ENCODE assay signal across 33 cellular contexts in the genomic region with DNA sequence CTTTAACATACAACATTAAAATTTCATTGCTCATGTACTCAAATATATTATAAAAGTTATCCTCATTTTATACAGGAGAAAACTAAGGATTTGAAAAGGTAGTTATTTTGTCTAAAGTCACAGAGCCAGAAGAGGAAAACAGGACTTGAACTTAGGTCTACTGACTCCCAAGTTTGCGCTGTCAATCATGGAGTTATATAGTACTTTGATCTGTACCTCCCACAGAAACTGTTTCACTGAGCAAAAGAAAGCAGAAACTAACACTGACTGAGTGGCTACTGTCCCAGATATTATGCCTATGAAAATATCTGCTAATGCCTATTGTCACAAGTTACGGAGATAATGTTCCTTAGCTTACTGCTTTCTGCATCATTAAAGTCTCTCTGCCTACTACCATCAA.
DNase-seq lines count a peak whose midpoint lies in the region; ATAC-seq, FAIRE-seq and TF ChIP-seq lines count a peak whose summit lies in the region.
"Had no signal": no experiment of that assay in that cellular context is flagged by ENCODE, and none has a peak within 500 bp of the region (broad histone marks: within the 10 kb centered on the region; RNA-seq: fewer than 3 reads in every experiment).

No MANE protein-coding gene starts in this region.

- H3K9me3 ChIP-seq in HepG2 (ENCODE audit: low read length) (no peaks in the 10 kb centered on the region), right lobe of liver (no peaks in the 10 kb centered on the region)
- H3K9me3 ChIP-seq: A549; BE2C; BLaER1; BLaER1 treated with 17β-estradiol and CSF1 and Interleukin-3, amounts not matched to agents 10 nM and 100 nM; Caco-2 had no signal

- no peak for TF ChIP-seq RAD21 in HepG2 (CRISPR knock-in tag; IDR thresholded peaks at IDR 0.05)

- in situ Hi-C loops in HepG2 (cut with HindIII; ENCODE audit: extremely low pct_ligation_motif_present, low pct_unique_long_range_greater_than_20kb), result no loop called here

- H3K27me3 ChIP-seq in HepG2 (ENCODE audit: control insufficient read depth in 1 of 2, insufficient read depth in 2 of 2, low read length in 2 of 2) (no peaks in the 10 kb centered on the region), right lobe of liver (no peaks in the 10 kb centered on the region)
- H3K27me3 ChIP-seq: BLaER1; BLaER1 treated with 17β-estradiol and CSF1 and Interleukin-3, amounts not matched to agents 10 nM and 100 nM had no signal

- H3K27ac ChIP-seq in HepG2 (ENCODE audit: extremely low read length, insufficient read depth, low read length) (no peak overlapping the region), right lobe of liver (no peak overlapping the region)
- H3K27ac ChIP-seq: 22Rv1; A549; BLaER1; BLaER1 treated with 17β-estradiol and CSF1 and Interleukin-3, amounts not matched to agents 10 nM and 100 nM; C4-2B had no signal

- H3K4me2 ChIP-seq in HepG2 (ENCODE audit: low read depth, low read length), result peak overlapping the region; percentile 32; the same call in 1 of the 2 replicates
- H3K4me2 ChIP-seq: A549; BLaER1; BLaER1 treated with 17β-estradiol and CSF1 and Interleukin-3, amounts not matched to agents 10 nM and 100 nM had no signal

- POLR2A ChIA-PET in HepG2 (lab: Yijun Ruan, JAX) (no interaction called here), HEK293T (lab: Yijun Ruan, JAX) (no interaction called here)

- peaks cover 0 to 4% (median under 1%) of the 10 kb centered on the region in 3 donors for H3K36me3 Mint-ChIP-seq in immature natural killer cell
- H3K36me3 Mint-ChIP-seq: CD14-positive monocyte; CD4-positive, alpha-beta memory T cell; CD4-positive, CD25-positive, alpha-beta regulatory T cell; CD8-positive, alpha-beta memory T cell; CD8-positive, alpha-beta T cell had no signal

- TF ChIP-seq EP300 in HepG2 (IDR thresholded peaks at IDR 0.05; ENCODE audit: low read depth in 2 of 2, low read length in 2 of 2) (no peak), HepG2 (CRISPR knock-in tag; IDR thresholded peaks at IDR 0.05; ENCODE audit: borderline replicate concordance) (no peak)

- no peak overlapping the region for H3K4me3 Mint-ChIP-seq in immature natural killer cell
- H3K4me3 Mint-ChIP-seq: B cell; CD14-positive monocyte; CD4-positive, alpha-beta memory T cell; CD4-positive, alpha-beta T cell; CD4-positive, CD25-positive, alpha-beta regulatory T cell; CD8-positive, alpha-beta memory T cell; CD8-positive, alpha-beta T cell had no signal

- peaks cover 10 to 43% (median 20%) of the 10 kb centered on the region in 6 donors for H3K9me3 Mint-ChIP-seq in immature natural killer cell

- H3K4me3 ChIP-seq in HepG2 (replicated peaks in 1 of 3; ENCODE audit: insufficient read depth in 1 of 3, low read depth in 2 of 3, low read length in 3 of 3) (no peak overlapping the region), right lobe of liver (no peak overlapping the region)
- H3K4me3 ChIP-seq: A549; BLaER1; BLaER1 treated with 17β-estradiol and CSF1 and Interleukin-3, amounts not matched to agents 10 nM and 100 nM had no signal

- H3K4me1 Mint-ChIP-seq in immature natural killer cell, result no peaks in the 10 kb centered on the region
- H3K4me1 Mint-ChIP-seq: B cell; CD14-positive monocyte; CD4-positive, alpha-beta memory T cell; CD4-positive, CD25-positive, alpha-beta regulatory T cell; CD8-positive, alpha-beta memory T cell had no signal

- FAIRE-seq in HepG2 (lab: Jason Lieb, UNC), result no peak
- FAIRE-seq: A204.1, D721Med had no signal

- peak; percentile 77 for ATAC-seq in HepG2
- ATAC-seq in right lobe of liver, result no peak
- ATAC-seq: A549; CD8-positive, alpha-beta T cell had no signal

- H3K9ac ChIP-seq in HepG2 (ENCODE audit: insufficient read depth, low read depth, low read length), result no peak overlapping the region
- H3K9ac ChIP-seq: BLaER1; BLaER1 treated with 17β-estradiol and CSF1 and Interleukin-3, amounts not matched to agents 10 nM and 100 nM had no signal

- CTCF ChIA-PET in HepG2 (lab: Yijun Ruan, JAX; ENCODE audit: low intra/inter-chr PET ratio, low total read pairs) (no interaction called here), HEK293T (lab: Yijun Ruan, JAX) (interaction anchor here (0.6 kb wide), 1 partner anchor 103 kb away, joined by 3 read pairs; no protein-coding TSS in a partner anchor)

- DNase-seq in HepG2 (ENCODE audit: low spot score) (peak; percentile 26), right lobe of liver (no peak), HEK293T (ENCODE audit: extremely low spot score) (no peak), immature natural killer cell (no peak)
- DNase-seq: 8988T; ACHN; AML-193; BE2C; C1 segment of cervical spinal cord; Caco-2; Calu3; CD4-positive, alpha-beta memory T cell; CD4-positive, alpha-beta T cell; CD4-positive, CD25-positive, alpha-beta regulatory T cell; CD8-positive, alpha-beta memory T cell; CD8-positive, alpha-beta T cell; COR-L47; DMS 273 treated with DMSO at 0.1 percent for 48 hours; DMS153; DMS53; DMS79; DMS79 treated with DMSO at 0.1 percent for 48 hours; DND-41; EL had no signal

- H3K27ac Mint-ChIP-seq in immature natural killer cell, result no peak overlapping the region
- H3K27ac Mint-ChIP-seq: B cell; CD14-positive monocyte; CD4-positive, alpha-beta memory T cell; CD4-positive, alpha-beta T cell; CD4-positive, CD25-positive, alpha-beta regulatory T cell; CD8-positive, alpha-beta memory T cell; CD8-positive, alpha-beta T cell had no signal

- no peak for TF ChIP-seq CTCF in HepG2 (CRISPR knock-in tag; IDR thresholded peaks at IDR 0.05)
- TF ChIP-seq CTCF in right lobe of liver (IDR thresholded peaks at IDR 0.05), result no peak

- H2AFZ ChIP-seq in HepG2 (ENCODE audit: low read length), result no peak overlapping the region

- intact Hi-C loops in HepG2 (cut with micrococcal nuclease; ENCODE audit: unreplicated experiment), result no loop called here
- intact Hi-C loops in right lobe of liver (cut with DNase I), result no loop called here

- no peaks in the 10 kb centered on the region for H3K79me2 ChIP-seq in HepG2 (ENCODE audit: insufficient read depth, low read length)

- WGBS in HepG2 (ENCODE audit: low lambda C conversion rate), result 67% methylated on average over 1 of the region's 2 CpGs
- 78% methylated on average over 2 of the region's 2 CpGs for WGBS in right lobe of liver (ENCODE audit: insufficient coverage, low coverage, low lambda C conversion rate, missing lambda C conversion rate)

- H3K36me3 ChIP-seq in HepG2 (replicated peaks in 1 of 2; ENCODE audit: control insufficient read depth in 1 of 2, insufficient read depth in 2 of 2, low read length in 2 of 2) (no peaks in the 10 kb centered on the region), right lobe of liver (no peaks in the 10 kb centered on the region)
- H3K36me3 ChIP-seq: BE2C; BLaER1; BLaER1 treated with 17β-estradiol and CSF1 and Interleukin-3, amounts not matched to agents 10 nM and 100 nM had no signal

- TF ChIP-seq POLR2A in HepG2 (IDR thresholded peaks at IDR 0.05; ENCODE audit: insufficient read depth in 1 of 2, low read depth in 2 of 2, low read length in 2 of 2) (no peak), right lobe of liver (IDR thresholded peaks at IDR 0.05) (no peak)

- no TSS peak for BruUV-seq in HepG2 (replicated peaks; lab: Mats Ljungman, UMichigan)

- H3K27me3 Mint-ChIP-seq in immature natural killer cell (ENCODE audit: low read depth in 3 of 3), result peaks cover 0 to 2% (median 0%) of the 10 kb centered on the region in 3 donors
- H3K27me3 Mint-ChIP-seq: B cell; CD4-positive, alpha-beta memory T cell; CD4-positive, alpha-beta T cell; CD4-positive, CD25-positive, alpha-beta regulatory T cell; CD8-positive, alpha-beta memory T cell had no signal

- H3K4me1 ChIP-seq in HepG2 (ENCODE audit: insufficient read depth, low read length) (peaks cover 12% of the 10 kb centered on the region), right lobe of liver (no peaks in the 10 kb centered on the region)
- H3K4me1 ChIP-seq: A549, BE2C, BLaER1, Caco-2 had no signal

- H4K20me1 ChIP-seq in HepG2 (ENCODE audit: insufficient read depth, low read length), result no peaks in the 10 kb centered on the region
- H4K20me1 ChIP-seq: BLaER1; BLaER1 treated with 17β-estradiol and CSF1 and Interleukin-3, amounts not matched to agents 10 nM and 100 nM had no signal

TF ChIP-seq in HepG2, 621 proteins besides CTCF, POLR2A, EP300 and RAD21 (continues in another document):
- TF ChIP-seq CCDC6 (CRISPR knock-in tag; IDR thresholded peaks at IDR 0.05) (no peak), ATM (IDR thresholded peaks at IDR 0.05; ENCODE audit: borderline replicate concordance) (no peak), RELA (CRISPR knock-in tag; IDR thresholded peaks at IDR 0.05) (no peak), NFIB (CRISPR knock-in tag; IDR thresholded peaks at IDR 0.05; ENCODE audit: borderline replicate concordance) (no peak), ZBTB38 (CRISPR knock-in tag; IDR thresholded peaks at IDR 0.05) (no peak), ZNF780A (CRISPR knock-in tag; IDR thresholded peaks at IDR 0.05) (no peak)
- TF ChIP-seq, protein P1, sequence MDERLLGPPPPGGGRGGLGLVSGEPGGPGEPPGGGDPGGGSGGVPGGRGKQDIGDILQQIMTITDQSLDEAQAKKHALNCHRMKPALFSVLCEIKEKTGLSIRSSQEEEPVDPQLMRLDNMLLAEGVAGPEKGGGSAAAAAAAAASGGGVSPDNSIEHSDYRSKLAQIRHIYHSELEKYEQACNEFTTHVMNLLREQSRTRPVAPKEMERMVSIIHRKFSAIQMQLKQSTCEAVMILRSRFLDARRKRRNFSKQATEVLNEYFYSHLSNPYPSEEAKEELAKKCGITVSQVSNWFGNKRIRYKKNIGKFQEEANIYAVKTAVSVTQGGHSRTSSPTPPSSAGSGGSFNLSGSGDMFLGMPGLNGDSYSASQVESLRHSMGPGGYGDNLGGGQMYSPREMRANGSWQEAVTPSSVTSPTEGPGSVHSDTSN (CRISPR knock-in tag; IDR thresholded peaks at IDR 0.05), result peak; percentile 68

TF ChIP-seq in HEK293T, 16 proteins besides CTCF, POLR2A, EP300 and RAD21:
- TF ChIP-seq CTBP1 (IDR thresholded peaks at IDR 0.05; ENCODE audit: borderline replicate concordance) (no peak), FOXK2 (IDR thresholded peaks at IDR 0.05) (no peak)
- TF ChIP-seq, protein P2, sequence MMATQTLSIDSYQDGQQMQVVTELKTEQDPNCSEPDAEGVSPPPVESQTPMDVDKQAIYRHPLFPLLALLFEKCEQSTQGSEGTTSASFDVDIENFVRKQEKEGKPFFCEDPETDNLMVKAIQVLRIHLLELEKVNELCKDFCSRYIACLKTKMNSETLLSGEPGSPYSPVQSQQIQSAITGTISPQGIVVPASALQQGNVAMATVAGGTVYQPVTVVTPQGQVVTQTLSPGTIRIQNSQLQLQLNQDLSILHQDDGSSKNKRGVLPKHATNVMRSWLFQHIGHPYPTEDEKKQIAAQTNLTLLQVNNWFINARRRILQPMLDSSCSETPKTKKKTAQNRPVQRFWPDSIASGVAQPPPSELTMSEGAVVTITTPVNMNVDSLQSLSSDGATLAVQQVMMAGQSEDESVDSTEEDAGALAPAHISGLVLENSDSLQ (IDR thresholded peaks at IDR 0.05), result peak; percentile 35; the same call in 1 of the 2 replicates
